In genomic region chr5:160398806-160399205, GRCh38 we compare ENCODE assay signal across 8 cellular contexts. TPM values are rescaled to one million over a fixed set of nuclear protein-coding genes. Genes with fewer than 3 reads are reported as not detected.
DNase-seq lines count a peak whose midpoint lies in the region; ATAC-seq and TF ChIP-seq lines count a peak whose summit lies in the region.

No MANE protein-coding gene starts in this region.

- H3K9me3 ChIP-seq in esophagus muscularis mucosa (no peaks in the 10 kb centered on the region), sigmoid colon (no peaks in the 10 kb centered on the region)

- TF ChIP-seq POLR2A in esophagus muscularis mucosa (IDR thresholded peaks at IDR 0.05; ENCODE audit: low read depth), result no peak
- no peak for TF ChIP-seq POLR2A in sigmoid colon (IDR thresholded peaks at IDR 0.05)

- H3K4me1 ChIP-seq in esophagus muscularis mucosa, result peaks cover 15 to 45% (median 41%) of the 10 kb centered on the region in 4 donors
- H3K4me1 ChIP-seq in sigmoid colon, result peaks cover 0 to 45% (median 30%) of the 10 kb centered on the region in 4 donors

- H3K27me3 ChIP-seq in esophagus muscularis mucosa (no peaks in the 10 kb centered on the region), sigmoid colon (no peaks in the 10 kb centered on the region)

- TF ChIP-seq EP300 in esophagus muscularis mucosa (IDR thresholded peaks at IDR 0.05) (no peak), sigmoid colon (IDR thresholded peaks at IDR 0.05) (no peak)

- DNase-seq in GM12865 (ENCODE audit: low read depth) (no peak), RKO (ENCODE audit: low spot score) (peak; percentile 74), esophagus muscularis mucosa (ENCODE audit: extremely low spot score) (no peak), sigmoid colon (no peak), NCI-H446 treated with DMSO at 0.1 percent for 48 hours (lab: John Stamatoyannopoulos, UW) (no peak), GOT3 (lab: John Stamatoyannopoulos, UW) (no peak), COLO668 (lab: John Stamatoyannopoulos, UW; ENCODE audit: unreplicated experiment) (no peak)

- no peak for ATAC-seq in GM19452 (IDR thresholded peaks at IDR 0.05; ENCODE audit: unreplicated experiment)

- H3K27ac ChIP-seq in esophagus muscularis mucosa (replicated peaks in 1 of 4), result peak overlapping the region in 2 of 4 donors; percentile 84 to 85
- H3K27ac ChIP-seq in sigmoid colon, result peak overlapping the region in 3 of 4 donors; percentile 90 to 92 (median 91)

- 46% methylated on average over 4 of the region's 4 CpGs for WGBS in esophagus muscularis mucosa
- WGBS in sigmoid colon, 2 donors, result 26 to 58% methylated on average over 4 of the region's 4 CpGs

- H3K4me3 ChIP-seq in GM12865 (ENCODE audit: low read depth, low read length) (peak overlapping the region; percentile 79), esophagus muscularis mucosa (peak overlapping the region; percentile 54 to 83 (median 76)), sigmoid colon (peak overlapping the region; percentile 64 to 73 (median 72))

- peaks cover 20 to 34% (median 24%) of the 10 kb centered on the region in 4 donors for H3K36me3 ChIP-seq in esophagus muscularis mucosa
- H3K36me3 ChIP-seq in sigmoid colon, result peaks cover 0 to 26% (median 11%) of the 10 kb centered on the region in 4 donors

- TF ChIP-seq CTCF in GM12865 (IDR thresholded peaks at IDR 0.05; ENCODE audit: insufficient read depth, low read depth, low read length, missing control alignments) (no peak), esophagus muscularis mucosa (IDR thresholded peaks at IDR 0.05) (no peak), sigmoid colon (IDR thresholded peaks at IDR 0.05) (no peak)

- intact Hi-C loops in esophagus muscularis mucosa (cut with DNase I), result loop anchor here (10.0 kb wide), 1 partner anchor 284 kb away; the partner anchor contains the start of gene PWWP2A
- intact Hi-C loops in sigmoid colon (cut with DNase I), result no loop called here

RNA-seq across cellular contexts. Expression of gene FAM200C, which starts 1.0 kb away (rescaled TPM):
- total RNA-seq in esophagus muscularis mucosa (1 to 10 TPM; 3.0 to 9.6 (median 5.8) TPM), sigmoid colon (10 to 100 TPM in 1 of 4 donors, 1 to 10 TPM in 3; 4.3 to 12.3 (median 8.1) TPM)
- 1 to 10 TPM in 2 of 3 donors, under 1 TPM in 1; 0.92 to 1.4 (median 1.2) TPM for polyA plus RNA-seq in sigmoid colon

RNA-seq across cellular contexts. Expression of gene SLU7, which starts 20.1 kb away (rescaled TPM):
- total RNA-seq in esophagus muscularis mucosa (10 to 100 TPM; 43.5 to 82.0 (median 69.5) TPM), sigmoid colon (10 to 100 TPM; 22.4 to 80.3 (median 65.6) TPM)
- polyA plus RNA-seq in sigmoid colon, result 10 to 100 TPM; 27.8 to 44.4 (median 37.9) TPM

RNA-seq across cellular contexts. Expression of gene PTTG1, which starts 22.8 kb away (rescaled TPM):
- total RNA-seq in esophagus muscularis mucosa (1 to 10 TPM in 3 of 4 donors, not detected in 1; 2.6 to 6.3 (median 5.5) TPM), sigmoid colon (10 to 100 TPM in 1 of 4 donors, 1 to 10 TPM in 3; 1.8 to 11.9 (median 4.7) TPM)
- 10 to 100 TPM; 15.0 to 93.8 (median 30.7) TPM for polyA plus RNA-seq in sigmoid colon

RNA-seq across cellular contexts. Expression of gene C1QTNF2, which starts 28.4 kb away (rescaled TPM):
- total RNA-seq in esophagus muscularis mucosa (1 to 10 TPM; 1.3 to 2.9 (median 2.5) TPM), sigmoid colon (1 to 10 TPM in 3 of 4 donors, under 1 TPM in 1; 0.95 to 2.5 (median 1.5) TPM)
- polyA plus RNA-seq in sigmoid colon, result under 1 TPM in 1 of 3 donors, not detected in 2; 0.85 TPM
